Comparison of ENCODE assay signal across 8 cellular contexts in the genomic region with DNA sequence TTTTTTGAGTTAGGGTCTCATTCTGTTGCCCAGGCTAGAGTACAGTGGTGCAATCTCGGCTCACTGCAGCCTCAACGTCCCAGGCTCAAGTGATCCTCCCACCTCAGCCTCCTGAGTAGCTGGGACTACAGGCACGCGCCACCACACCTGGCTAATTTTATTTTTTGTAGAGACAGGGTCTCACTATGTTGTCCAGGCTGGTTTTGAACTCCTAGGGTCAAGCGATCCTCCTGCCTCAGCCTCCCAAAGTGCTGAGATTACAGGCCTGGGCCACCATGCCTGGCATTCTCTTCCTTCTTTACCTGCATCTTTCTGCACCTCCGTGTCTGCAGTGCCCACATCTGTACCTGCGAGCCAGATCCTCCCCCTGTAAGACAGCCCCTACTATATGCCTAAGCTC. TPM values are rescaled to one million over a fixed set of nuclear protein-coding genes. Genes with fewer than 3 reads are reported as not detected.
DNase-seq lines count a peak whose midpoint lies in the region; ATAC-seq, FAIRE-seq and TF ChIP-seq lines count a peak whose summit lies in the region.
"Not testable (repeated sequence)": the region's sequence is repeated elsewhere in the genome, so short reads cannot be mapped to it uniquely, and the experiment has no call there.
"Had no signal": no experiment of that assay in that cellular context is flagged by ENCODE, and none has a peak within 500 bp of the region (broad histone marks: within the 10 kb centered on the region; RNA-seq: fewer than 3 reads in every experiment).

No MANE protein-coding gene starts in this region.

- not testable (repeated sequence) for H3K4me3 ChIP-seq in astrocyte (ENCODE audit: insufficient read depth, low read depth, low read length)

- H3K9me3 ChIP-seq in H9 (ENCODE audit: control insufficient read depth, low read depth, low read length); astrocyte (ENCODE audit: insufficient read depth, low read depth, low read length): not testable (repeated sequence)

- H3K79me1 ChIP-seq in H9 (ENCODE audit: insufficient read depth, low read depth, low read length, poor library complexity, severe bottlenecking): not testable (repeated sequence)

- H3K9ac ChIP-seq in H9 (ENCODE audit: extremely low read depth, insufficient read length, low read length); astrocyte (ENCODE audit: low read length): not testable (repeated sequence)

- H2BK20ac ChIP-seq in H9 (ENCODE audit: low read depth, low read length, poor library complexity, severe bottlenecking): not testable (repeated sequence)

- H3T11ph ChIP-seq in H9 (ENCODE audit: low read length): not testable (repeated sequence)

- not testable (repeated sequence) for H2AK5ac ChIP-seq in H9 (ENCODE audit: insufficient read length, low read length)

- WGBS in H9 (ENCODE audit: extremely low coverage, insufficient read length, low lambda C conversion rate): no CpG with 5 or more reads among the region's 7 CpGs

- peaks cover 20 to 31% of the 10 kb centered on the region in 2 experiments for H3K4me1 Mint-ChIP-seq in H9
- H3K4me1 Mint-ChIP-seq in activated CD4-positive, alpha-beta T cell treated with anti-CD3 and anti-CD28 coated beads for 36 hours: peaks cover 12% of the 10 kb centered on the region
- not testable (repeated sequence) for H3K4me1 Mint-ChIP-seq in activated T-helper 17 cell treated with anti-CD3 and anti-CD28 coated beads, Interleukin-2, amount 50 U/mL, for 72 hours; endothelial cell (ENCODE audit: unreplicated experiment); progenitor cell of endocrine pancreas (ENCODE audit: low read depth)
- H3K4me1 Mint-ChIP-seq in astrocyte (ENCODE audit: low read depth, unreplicated experiment): peaks cover 21% of the 10 kb centered on the region
- peaks cover 0 to 20% of the 10 kb centered on the region in 2 donors for H3K4me1 Mint-ChIP-seq in natural killer cell

- H3K14ac ChIP-seq in H9 (ENCODE audit: insufficient read depth, low read length): not testable (repeated sequence)

- H3K36me3 Mint-ChIP-seq in H9 (ENCODE audit: insufficient read depth in 1 of 3, low read depth in 3 of 3); activated CD4-positive, alpha-beta T cell treated with anti-CD3 and anti-CD28 coated beads for 36 hours (ENCODE audit: low read depth); activated T-helper 17 cell treated with anti-CD3 and anti-CD28 coated beads, Interleukin-2, amount 50 U/mL, for 72 hours (ENCODE audit: low read depth); astrocyte (ENCODE audit: low read depth, unreplicated experiment); endothelial cell (ENCODE audit: low read depth, unreplicated experiment); natural killer cell; progenitor cell of endocrine pancreas (ENCODE audit: insufficient read depth): not testable (repeated sequence)

- not testable (repeated sequence) for H2AFZ ChIP-seq in H9 (ENCODE audit: low read length); astrocyte (ENCODE audit: low read depth, low read length)

- not testable (repeated sequence) for H2BK120ac ChIP-seq in H9 (ENCODE audit: low read depth, low read length, poor library complexity, severe bottlenecking)

- H2BK5ac ChIP-seq in H9 (ENCODE audit: insufficient read length, low read length): not testable (repeated sequence)

- H2BK15ac ChIP-seq in H9 (ENCODE audit: low read depth, low read length): not testable (repeated sequence)

- TF ChIP-seq CTCF in H9 (conservative IDR thresholded peaks at IDR 0.05); astrocyte (IDR thresholded peaks at IDR 0.05; ENCODE audit: insufficient read depth, low read depth, low read length); endothelial cell (IDR thresholded peaks at IDR 0.05; ENCODE audit: unreplicated experiment); natural killer cell (IDR thresholded peaks at IDR 0.05); progenitor cell of endocrine pancreas (IDR thresholded peaks at IDR 0.05; ENCODE audit: unreplicated experiment): not testable (repeated sequence)

- not testable (repeated sequence) for H3K4me1 ChIP-seq in H9 (ENCODE audit: insufficient read depth, low read length)
- peaks cover 31% of the 10 kb centered on the region for H3K4me1 ChIP-seq in astrocyte (ENCODE audit: insufficient read depth, low read length)

- CTCF ChIA-PET in activated CD4-positive, alpha-beta T cell treated with anti-CD3 and anti-CD28 coated beads for 36 hours (lab: Charles Lee): not testable (repeated sequence)

- not testable (repeated sequence) for H2BK12ac ChIP-seq in H9 (ENCODE audit: insufficient read length, low read depth, low read length)

- H3K23ac ChIP-seq in H9 (ENCODE audit: insufficient read length, low read depth, low read length): not testable (repeated sequence)

- intact Hi-C loops in activated CD4-positive, alpha-beta T cell treated with anti-CD3 and anti-CD28 coated beads for 36 hours (cut with DNase I, micrococcal nuclease); natural killer cell (cut with micrococcal nuclease): not testable (repeated sequence)

- H3K27ac ChIP-seq in H9 (ENCODE audit: insufficient read length, low read depth, low read length); astrocyte (ENCODE audit: low read depth, low read length): not testable (repeated sequence)

- H3K4me2 ChIP-seq in H9 (ENCODE audit: insufficient read depth, insufficient read length, low read length); astrocyte (ENCODE audit: low read length): not testable (repeated sequence)

- POLR2A ChIA-PET in activated CD4-positive, alpha-beta T cell treated with anti-CD3 and anti-CD28 coated beads for 36 hours (lab: Charles Lee): not testable (repeated sequence)

- H3K23me2 ChIP-seq in H9 (ENCODE audit: insufficient read length, low read depth, low read length, poor library complexity, severe bottlenecking): not testable (repeated sequence)

- not testable (repeated sequence) for H3K27ac Mint-ChIP-seq in H9; activated CD4-positive, alpha-beta T cell treated with anti-CD3 and anti-CD28 coated beads for 36 hours; astrocyte (ENCODE audit: unreplicated experiment); endothelial cell (ENCODE audit: unreplicated experiment); natural killer cell; progenitor cell of endocrine pancreas
- H3K27ac Mint-ChIP-seq in activated T-helper 17 cell treated with anti-CD3 and anti-CD28 coated beads, Interleukin-2, amount 50 U/mL, for 72 hours: peak overlapping the region; percentile 32

- not testable (repeated sequence) for H3K18ac ChIP-seq in H9 (ENCODE audit: insufficient read length, low read depth, low read length)

- ATAC-seq in activated CD4-positive, alpha-beta T cell treated with anti-CD3 and anti-CD28 coated beads for 36 hours; activated T-helper 17 cell treated with anti-CD3 and anti-CD28 coated beads, Interleukin-2, amount 50 U/mL, for 72 hours (replicated peaks); natural killer cell: not testable (repeated sequence)

- H3K9me3 Mint-ChIP-seq in H9; activated CD4-positive, alpha-beta T cell treated with anti-CD3 and anti-CD28 coated beads for 36 hours (ENCODE audit: low read depth); activated T-helper 17 cell treated with anti-CD3 and anti-CD28 coated beads, Interleukin-2, amount 50 U/mL, for 72 hours; astrocyte (ENCODE audit: unreplicated experiment); endothelial cell (ENCODE audit: unreplicated experiment); natural killer cell; progenitor cell of endocrine pancreas (ENCODE audit: low read depth): not testable (repeated sequence)

- H4K20me1 ChIP-seq in H9 (ENCODE audit: control insufficient read depth, insufficient read depth, insufficient read length); astrocyte (ENCODE audit: insufficient read depth, low read length): not testable (repeated sequence)

- not testable (repeated sequence) for H4K8ac ChIP-seq in H9 (replicated peaks; ENCODE audit: insufficient read length, low read depth, low read length)

- not testable (repeated sequence) for H3K56ac ChIP-seq in H9 (ENCODE audit: insufficient read length, low read depth, low read length)

- not testable (repeated sequence) for H3K27me3 ChIP-seq in H9 (ENCODE audit: insufficient read depth, low read length); astrocyte (ENCODE audit: insufficient read depth, low read length)

- not testable (repeated sequence) for H3K4ac ChIP-seq in H9 (ENCODE audit: low read depth, low read length)

- not testable (repeated sequence) for H4K5ac ChIP-seq in H9 (ENCODE audit: insufficient read length, low read depth, low read length)

- not testable (repeated sequence) for DNase-seq in H9; activated CD4-positive, alpha-beta T cell treated with anti-CD3 and anti-CD28 coated beads for 36 hours; astrocyte (ENCODE audit: low read depth); endothelial cell (ENCODE audit: low spot score); natural killer cell; progenitor cell of endocrine pancreas (ENCODE audit: low spot score, unreplicated experiment)

- H3K4me3 Mint-ChIP-seq in H9 (peak overlapping the region; percentile 72 to 86; a peak in 4 of 5 replicates), astrocyte (ENCODE audit: unreplicated experiment) (peak overlapping the region; percentile 85), endothelial cell (ENCODE audit: unreplicated experiment) (peak overlapping the region; percentile 88), natural killer cell (peak overlapping the region; percentile 57), progenitor cell of endocrine pancreas (ENCODE audit: low read depth) (peak overlapping the region; percentile 37)
- H3K4me3 Mint-ChIP-seq in activated CD4-positive, alpha-beta T cell treated with anti-CD3 and anti-CD28 coated beads for 36 hours: peak overlapping the region; percentile 61
- H3K4me3 Mint-ChIP-seq in activated T-helper 17 cell treated with anti-CD3 and anti-CD28 coated beads, Interleukin-2, amount 50 U/mL, for 72 hours: peak overlapping the region; percentile 47

- H3K27me3 Mint-ChIP-seq in H9 (ENCODE audit: low read depth): peaks cover 38% of the 10 kb centered on the region
- H3K27me3 Mint-ChIP-seq in activated CD4-positive, alpha-beta T cell treated with anti-CD3 and anti-CD28 coated beads for 36 hours: peaks cover 11% of the 10 kb centered on the region
- H3K27me3 Mint-ChIP-seq in activated T-helper 17 cell treated with anti-CD3 and anti-CD28 coated beads, Interleukin-2, amount 50 U/mL, for 72 hours: peaks cover 30% of the 10 kb centered on the region
- peaks cover 26% of the 10 kb centered on the region for H3K27me3 Mint-ChIP-seq in astrocyte (ENCODE audit: low read depth, unreplicated experiment)
- peaks cover 20% of the 10 kb centered on the region for H3K27me3 Mint-ChIP-seq in endothelial cell (ENCODE audit: unreplicated experiment)
- H3K27me3 Mint-ChIP-seq in natural killer cell (ENCODE audit: low read depth in 2 of 2): peaks cover 32 to 48% of the 10 kb centered on the region in 2 donors
- H3K27me3 Mint-ChIP-seq in progenitor cell of endocrine pancreas: peaks cover 61% of the 10 kb centered on the region

- H3K36me3 ChIP-seq in astrocyte (ENCODE audit: insufficient read depth, low read length): not testable (repeated sequence)

- not testable (repeated sequence) for H4K91ac ChIP-seq in H9 (ENCODE audit: insufficient read length, low read depth, low read length)

- not testable (repeated sequence) for FAIRE-seq in astrocyte (lab: Jason Lieb, UNC)

- not testable (repeated sequence) for H3K79me2 ChIP-seq in H9 (ENCODE audit: insufficient read depth, low read length)
- H3K79me2 ChIP-seq in astrocyte (ENCODE audit: insufficient read depth, low read length): peaks cover 28% of the 10 kb centered on the region

RNA-seq across cellular contexts. Expression of a gene that starts 1.4 kb away (rescaled TPM):
- total RNA-seq in H9 (2021): 9.7 and 11.0 TPM in 2 replicates
- total RNA-seq in activated CD4-positive, alpha-beta T cell treated with anti-CD3 and anti-CD28 coated beads for 36 hours: 1 to 10 TPM; 1.3 to 1.5 TPM
- under 1 TPM; 0.17 to 0.95 TPM for total RNA-seq in activated T-helper 17 cell treated with anti-CD3 and anti-CD28 coated beads, Interleukin-2, amount 50 U/mL, for 72 hours
- total RNA-seq in astrocyte: 10.7 and 11.0 TPM in 2 replicates
- 5.5 TPM for total RNA-seq in endothelial cell (ENCODE audit: unreplicated experiment)
- 1 to 10 TPM in 1 of 3 donors, under 1 TPM in 2; 0.14 to 1.6 (median 0.32) TPM for total RNA-seq in natural killer cell
- total RNA-seq in progenitor cell of endocrine pancreas: 1.0 and 1.6 TPM in 2 replicates
- total RNA-seq: HT-29 had no signal

RNA-seq across cellular contexts. Expression of a gene that starts 21.5 kb away (rescaled TPM):
- total RNA-seq in H9 (2021): 31.1 and 32.3 TPM in 2 replicates
- total RNA-seq in activated CD4-positive, alpha-beta T cell treated with anti-CD3 and anti-CD28 coated beads for 36 hours: 10 to 100 TPM; 29.2 to 35.9 TPM
- total RNA-seq in activated T-helper 17 cell treated with anti-CD3 and anti-CD28 coated beads, Interleukin-2, amount 50 U/mL, for 72 hours: 10 to 100 TPM; 49.4 to 76.9 TPM
- total RNA-seq in astrocyte: 54.9 and 56.0 TPM in 2 replicates
- 74.2 TPM for total RNA-seq in endothelial cell (ENCODE audit: unreplicated experiment)
- 100 to 1,000 TPM; 128 to 145 (median 133) TPM for total RNA-seq in natural killer cell
- 49.4 and 50.3 TPM in 2 replicates for total RNA-seq in progenitor cell of endocrine pancreas

RNA-seq across cellular contexts. Expression of a gene that starts 26.8 kb away (rescaled TPM):
- total RNA-seq in H9 (2021) (5.5 and 7.5 TPM in 2 replicates), astrocyte (8.3 and 9.0 TPM in 2 replicates), endothelial cell (ENCODE audit: unreplicated experiment) (5.3 TPM), natural killer cell (1 to 10 TPM in 1 of 3 donors, under 1 TPM in 2; 0.26 to 2.1 (median 0.39) TPM), progenitor cell of endocrine pancreas (4.6 and 5.5 TPM in 2 replicates)
- 1 to 10 TPM; 1.6 to 2.2 TPM for total RNA-seq in activated CD4-positive, alpha-beta T cell treated with anti-CD3 and anti-CD28 coated beads for 36 hours
- total RNA-seq in activated T-helper 17 cell treated with anti-CD3 and anti-CD28 coated beads, Interleukin-2, amount 50 U/mL, for 72 hours: 1 to 10 TPM; 8.8 TPM

RNA-seq across cellular contexts. Expression of a gene that starts 54.3 kb away (rescaled TPM):
- 36.9 and 37.0 TPM in 2 replicates for total RNA-seq in H9 (2021)
- total RNA-seq in activated CD4-positive, alpha-beta T cell treated with anti-CD3 and anti-CD28 coated beads for 36 hours: 10 to 100 TPM; 18.5 to 21.7 TPM
- total RNA-seq in activated T-helper 17 cell treated with anti-CD3 and anti-CD28 coated beads, Interleukin-2, amount 50 U/mL, for 72 hours: 10 to 100 TPM; 27.5 to 33.7 TPM
- 15.4 and 18.7 TPM in 2 replicates for total RNA-seq in astrocyte
- 23.4 TPM for total RNA-seq in endothelial cell (ENCODE audit: unreplicated experiment)
- 10 to 100 TPM; 32.9 to 34.5 (median 33.9) TPM for total RNA-seq in natural killer cell
- total RNA-seq in progenitor cell of endocrine pancreas: 25.4 and 27.7 TPM in 2 replicates

Comparison
In these comparisons a context has a peak if more than half of its experiments do, and no peak if none do; other contexts are left out.
1. H3K4me3 Mint-ChIP-seq: peak in every context shown above with its lines; median percentile 88 in endothelial cell; 85 in astrocyte; 79 in H9; 61 in activated CD4-positive, alpha-beta T cell treated with anti-CD3 and anti-CD28 coated beads for 36 hours; 57 in natural killer cell; 47 in activated T-helper 17 cell treated with anti-CD3 and anti-CD28 coated beads, Interleukin-2, amount 50 U/mL, for 72 hours; 37 in progenitor cell of endocrine pancreas.